Comparison of ENCODE assay signal across 34 cellular contexts in the genomic region with DNA sequence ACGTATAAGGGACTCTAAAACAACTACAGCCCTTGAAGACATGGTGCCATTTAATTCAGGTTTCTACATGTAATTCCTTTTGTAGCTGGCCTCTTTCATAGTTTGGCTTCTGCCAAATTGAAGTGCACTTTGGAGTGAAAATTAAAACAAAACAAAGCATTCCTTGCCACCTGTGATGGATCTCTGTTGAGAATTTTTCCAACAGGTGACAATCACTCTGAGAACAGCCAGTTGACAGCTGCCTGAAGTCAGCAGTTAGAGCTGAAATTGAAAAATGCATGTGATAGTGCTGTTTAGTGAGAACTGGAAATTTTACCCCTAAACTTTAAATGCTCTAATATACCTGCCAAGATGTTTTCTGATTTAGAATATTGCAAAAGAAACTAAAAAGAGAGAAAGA.
"Had no signal": no experiment of that assay in that cellular context is flagged by ENCODE, and none has a peak within 500 bp of the region (broad histone marks: within the 10 kb centered on the region; RNA-seq: fewer than 3 reads in every experiment).

No MANE protein-coding gene starts in this region.

- H3K36me3 ChIP-seq: MG63 had no signal

- H3K4me2 ChIP-seq: KMS-11 had no signal

- H3K27me3 ChIP-seq: MG63 had no signal

- H3K9ac ChIP-seq: KMS-11 had no signal

- DNase-seq: Karpas-422, Kasumi-1, MG63, MM.1S, MV-4-11, NCI-H1048, NCI-H1092, NCI-H1092 treated with DMSO at 0.1 percent for 48 hours, NCI-H1105, NCI-H1105 treated with DMSO at 0.1 percent for 48 hours, NCI-H1417, NCI-H1417 treated with DMSO at 0.1 percent for 48 hours, NCI-H1436, NCI-H1436 treated with DMSO at 0.1 percent for 48 hours, NCI-H146, NCI-H1694, NCI-H1694 treated with DMSO at 0.1 percent for 48 hours, NCI-H187, NCI-H187 treated with DMSO at 0.1 percent for 48 hours, NCI-H1930, NCI-H2029, NCI-H2029 treated with DMSO at 0.1 percent for 48 hours, NCI-H2081, NCI-H2081 treated with DMSO at 0.1 percent for 48 hours, NCI-H2107, NCI-H2171, NCI-H2171 treated with DMSO at 0.1 percent for 48 hours, NCI-H2227 treated with DMSO at 0.1 percent for 48 hours, NCI-H226, NCI-H345, NCI-H446, NCI-H446 treated with DMSO at 0.1 percent for 48 hours, NCI-H510A had no signal

- H3K27ac ChIP-seq: KMS-11 had no signal

- H3K4me3 ChIP-seq: MG63 had no signal

- H3K9me3 ChIP-seq: MG63 had no signal
